27 cellular contexts compared by ENCODE assay signal in the genomic region with DNA sequence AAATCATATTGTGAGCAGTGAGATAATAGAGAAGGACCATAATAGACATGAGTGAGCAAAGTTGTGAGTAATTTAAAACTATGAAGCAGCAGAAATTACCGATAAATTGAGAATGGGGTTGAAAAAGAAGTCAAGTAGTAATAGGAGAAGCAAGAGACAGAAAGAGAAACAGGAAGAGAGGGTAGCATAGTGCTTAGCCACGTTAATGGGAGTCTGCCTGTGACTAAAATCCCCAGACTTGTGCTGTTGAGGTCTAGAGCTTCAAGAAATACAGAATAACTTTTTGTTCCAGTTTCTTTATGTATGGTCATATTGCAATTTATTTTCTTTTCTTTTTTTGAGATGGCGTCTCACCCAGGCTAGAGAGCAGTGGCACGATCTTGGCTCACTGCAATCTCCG.
DNase-seq lines count a peak whose midpoint lies in the region; ATAC-seq, FAIRE-seq and TF ChIP-seq lines count a peak whose summit lies in the region.
"Had no signal": no experiment of that assay in that cellular context is flagged by ENCODE, and none has a peak within 500 bp of the region (broad histone marks: within the 10 kb centered on the region; RNA-seq: fewer than 3 reads in every experiment).

No MANE protein-coding gene starts in this region.

- H3K4me1 ChIP-seq in GM12878 (ENCODE audit: control insufficient read depth, insufficient read depth, low read length) (no peaks in the 10 kb centered on the region), GM23338 (ENCODE audit: insufficient read depth) (no peaks in the 10 kb centered on the region)
- H3K4me1 ChIP-seq: A549; BE2C; BLaER1 treated with 17β-estradiol and CSF1 and Interleukin-3, amounts not matched to agents 10 nM and 100 nM had no signal

- RAD21 ChIA-PET in GM12878 (lab: Charles Lee; ENCODE audit: unreplicated experiment), result no interaction called here

- no peaks in the 10 kb centered on the region for H4K20me1 ChIP-seq in GM12878 (ENCODE audit: control insufficient read depth, insufficient read depth)
- H4K20me1 ChIP-seq in GM23338 (replicated peaks; ENCODE audit: insufficient read depth), result no peaks in the 10 kb centered on the region
- H4K20me1 ChIP-seq: BLaER1 treated with 17β-estradiol and CSF1 and Interleukin-3, amounts not matched to agents 10 nM and 100 nM had no signal

- H3K9me2 ChIP-seq in GM23338 (ENCODE audit: insufficient read depth), result peaks cover 7% of the 10 kb centered on the region; the same call in 1 of the 2 replicates

- H3K36me3 ChIP-seq in GM12878 (ENCODE audit: control insufficient read depth in 2 of 2, insufficient read depth in 2 of 2, low read length in 1 of 2) (no peaks in the 10 kb centered on the region), GM23338 (ENCODE audit: insufficient read depth) (no peaks in the 10 kb centered on the region)
- H3K36me3 ChIP-seq: BE2C; BLaER1 treated with 17β-estradiol and CSF1 and Interleukin-3, amounts not matched to agents 10 nM and 100 nM had no signal

- no peaks in the 10 kb centered on the region for H3K9me3 ChIP-seq in GM12878 (replicated peaks; ENCODE audit: control insufficient read depth, insufficient read depth, low read length)
- H3K9me3 ChIP-seq: A549; BE2C; BLaER1 treated with 17β-estradiol and CSF1 and Interleukin-3, amounts not matched to agents 10 nM and 100 nM had no signal

- SMC1A ChIA-PET in GM12878 (lab: Charles Lee; ENCODE audit: uncharacterized antibody, unreplicated experiment), result no interaction called here

- no peaks in the 10 kb centered on the region for H3K36me3 Mint-ChIP-seq in activated naive CD4-positive, alpha-beta T cell treated with anti-CD3 and anti-CD28 coated beads for 36 hours (ENCODE audit: low read depth)
- no peaks in the 10 kb centered on the region for H3K36me3 Mint-ChIP-seq in GM23338 (ENCODE audit: low read depth)
- H3K36me3 Mint-ChIP-seq: CD14-positive monocyte; CD8-positive, alpha-beta memory T cell had no signal

- no TSS peak for BruUV-seq in GM12878 (replicated peaks; lab: Mats Ljungman, UMichigan)

- in situ Hi-C loops in GM12878 (cut with MboI), result no loop called here

- FAIRE-seq in GM12878 (lab: Jason Lieb, UNC), result no peak
- FAIRE-seq: A549, D721Med, GM12891, GM18507, GM19239, H1 had no signal

- TF ChIP-seq CTCF in GM12878 (IDR thresholded peaks at IDR 0.05 in 2 of 3, conservative IDR thresholded peaks at IDR 0.05 in 1 of 3; ENCODE audit: control insufficient read depth in 2 of 3, extremely low read depth in 1 of 3, insufficient read depth in 1 of 3, low read depth in 3 of 3, low read length in 3 of 3) (no peak), GM23338 (conservative IDR thresholded peaks at IDR 0.05; ENCODE audit: low read depth in 2 of 2) (no peak)

- ATAC-seq in GM18868 (IDR thresholded peaks at IDR 0.05; ENCODE audit: unreplicated experiment) (peak; percentile 46), GM21723 (IDR thresholded peaks at IDR 0.05; ENCODE audit: unreplicated experiment) (peak; percentile 60), HG02885 (IDR thresholded peaks at IDR 0.05; ENCODE audit: poor library complexity, unreplicated experiment) (peak; percentile 55), GM12878 (peak; percentile 71), GM23338 (no peak)
- ATAC-seq: A549 had no signal

- H3K9me3 Mint-ChIP-seq in activated naive CD4-positive, alpha-beta T cell treated with anti-CD3 and anti-CD28 coated beads for 36 hours, result no peaks in the 10 kb centered on the region
- H3K9me3 Mint-ChIP-seq in GM23338, result no peaks in the 10 kb centered on the region
- H3K9me3 Mint-ChIP-seq: CD4-positive, alpha-beta T cell had no signal

- H3K79me2 ChIP-seq in GM12878 (ENCODE audit: control insufficient read depth, insufficient read depth, low read length), result no peaks in the 10 kb centered on the region
- H3K79me2 ChIP-seq in GM23338 (replicated peaks; ENCODE audit: insufficient read depth), result no peaks in the 10 kb centered on the region

- H3K4me2 ChIP-seq in GM12878 (ENCODE audit: control insufficient read depth, insufficient read depth), result no peak overlapping the region
- H3K4me2 ChIP-seq in GM23338, result no peak overlapping the region
- H3K4me2 ChIP-seq: A549; BLaER1 treated with 17β-estradiol and CSF1 and Interleukin-3, amounts not matched to agents 10 nM and 100 nM had no signal

- 26% methylated on average over 5 of the region's 5 CpGs for WGBS in GM12878 (ENCODE audit: insufficient coverage, insufficient replicate concordance, low lambda C conversion rate, missing lambda C conversion rate)

- no peak overlapping the region for H3K4me3 Mint-ChIP-seq in activated naive CD4-positive, alpha-beta T cell treated with anti-CD3 and anti-CD28 coated beads for 36 hours
- H3K4me3 Mint-ChIP-seq in GM23338, result no peak overlapping the region
- H3K4me3 Mint-ChIP-seq: CD14-positive monocyte; CD4-positive, alpha-beta T cell; CD8-positive, alpha-beta memory T cell had no signal

- no peaks in the 10 kb centered on the region for H3K4me1 Mint-ChIP-seq in activated naive CD4-positive, alpha-beta T cell treated with anti-CD3 and anti-CD28 coated beads for 36 hours (ENCODE audit: low read depth)
- H3K4me1 Mint-ChIP-seq in GM23338, result peaks cover 16% of the 10 kb centered on the region
- H3K4me1 Mint-ChIP-seq: CD14-positive monocyte; CD8-positive, alpha-beta memory T cell had no signal

- no peak overlapping the region for H3K9ac ChIP-seq in GM12878 (ENCODE audit: control insufficient read depth, insufficient read depth, low read length)
- H3K9ac ChIP-seq: BLaER1 treated with 17β-estradiol and CSF1 and Interleukin-3, amounts not matched to agents 10 nM and 100 nM had no signal

- TF ChIP-seq POLR2A in GM12878 (IDR thresholded peaks at IDR 0.05; ENCODE audit: low read depth, low read length), result no peak

- H2AFZ ChIP-seq in GM12878 (ENCODE audit: control insufficient read depth, low read depth, low read length), result no peak overlapping the region
- no peak overlapping the region for H2AFZ ChIP-seq in GM23338

- CTCF ChIA-PET in GM12878 (lab: Yijun Ruan, JAX), result no interaction called here
- CTCF ChIA-PET in activated naive CD4-positive, alpha-beta T cell treated with anti-CD3 and anti-CD28 coated beads for 36 hours (lab: Charles Lee), result no interaction called here

- no peak overlapping the region for H3K27ac ChIP-seq in GM12878 (ENCODE audit: control insufficient read depth, insufficient read depth)
- no peak overlapping the region for H3K27ac ChIP-seq in GM23338 (ENCODE audit: low read depth)
- H3K27ac ChIP-seq: A549; BLaER1 treated with 17β-estradiol and CSF1 and Interleukin-3, amounts not matched to agents 10 nM and 100 nM had no signal

- no peak for DNase-seq in GM12878 (ENCODE audit: low read depth, low spot score)
- DNase-seq in activated naive CD4-positive, alpha-beta T cell treated with anti-CD3 and anti-CD28 coated beads for 36 hours, result no peak
- no peak for DNase-seq in activated effector memory CD4-positive, alpha-beta T cell treated with anti-CD3 and anti-CD28 coated beads, Interleukin-2, amount 50 U/mL, for 16 hours
- no peak for DNase-seq in GM23338 (ENCODE audit: low spot score)
- DNase-seq: 8988T; ACHN; AML-193; BE2C; CD4-positive, alpha-beta T cell; CD8-positive, alpha-beta memory T cell; DMS 273 treated with DMSO at 0.1 percent for 48 hours; DMS79; EL; GDM1; H7; HCEC 1CT had no signal

- H3K4me3 ChIP-seq in GM12878 (no peak overlapping the region), GM23338 (no peak overlapping the region)
- H3K4me3 ChIP-seq: A549; BLaER1 treated with 17β-estradiol and CSF1 and Interleukin-3, amounts not matched to agents 10 nM and 100 nM had no signal

- no peak for TF ChIP-seq RAD21 in GM12878 (IDR thresholded peaks at IDR 0.05; ENCODE audit: insufficient read depth, low read depth, low read length)

- H3K27me3 Mint-ChIP-seq in activated naive CD4-positive, alpha-beta T cell treated with anti-CD3 and anti-CD28 coated beads for 36 hours (ENCODE audit: low read depth), result no peaks in the 10 kb centered on the region
- peaks cover 2% of the 10 kb centered on the region for H3K27me3 Mint-ChIP-seq in GM23338 (ENCODE audit: insufficient read depth, low read depth, poor library complexity)
- H3K27me3 Mint-ChIP-seq: CD4-positive, alpha-beta T cell; CD8-positive, alpha-beta memory T cell had no signal

- no peaks in the 10 kb centered on the region for H3F3A ChIP-seq in GM23338 (replicated peaks; ENCODE audit: low read depth)

- no peak overlapping the region for H3K27ac Mint-ChIP-seq in activated naive CD4-positive, alpha-beta T cell treated with anti-CD3 and anti-CD28 coated beads for 36 hours
- no peak overlapping the region for H3K27ac Mint-ChIP-seq in GM23338
- H3K27ac Mint-ChIP-seq: CD14-positive monocyte; CD4-positive, alpha-beta T cell; CD8-positive, alpha-beta memory T cell had no signal

- intact Hi-C loops in GM12878 (cut with micrococcal nuclease; ENCODE audit: unreplicated experiment), result no loop called here
- intact Hi-C loops in activated naive CD4-positive, alpha-beta T cell treated with anti-CD3 and anti-CD28 coated beads for 36 hours (cut with micrococcal nuclease), result no loop called here

- H3K27me3 ChIP-seq in GM12878 (replicated peaks in 1 of 2; ENCODE audit: control insufficient read depth in 2 of 2, insufficient read depth in 2 of 2, low read length in 1 of 2) (no peaks in the 10 kb centered on the region), GM23338 (ENCODE audit: insufficient read depth) (no peaks in the 10 kb centered on the region)
- H3K27me3 ChIP-seq: BE2C; BLaER1 treated with 17β-estradiol and CSF1 and Interleukin-3, amounts not matched to agents 10 nM and 100 nM had no signal

- no peak for TF ChIP-seq EP300 in GM12878 (IDR thresholded peaks at IDR 0.05; ENCODE audit: borderline replicate concordance in 1 of 2, control insufficient read depth in 1 of 2, low read depth in 2 of 2, low read length in 2 of 2)

- POLR2A ChIA-PET in GM12878 (lab: Charles Lee), result no interaction called here

TF ChIP-seq in GM12878, 131 proteins besides CTCF, POLR2A, EP300 and RAD21 (continues in another document):
- TF ChIP-seq SMAD1 (IDR thresholded peaks at IDR 0.05; ENCODE audit: low read depth, partially characterized antibody) (no peak), CREB1 (IDR thresholded peaks at IDR 0.05; ENCODE audit: low read depth) (no peak), RUNX3 (IDR thresholded peaks at IDR 0.05; ENCODE audit: low read length) (no peak), EGR1 (IDR thresholded peaks at IDR 0.05; ENCODE audit: borderline replicate concordance in 1 of 2, low read depth in 2 of 2, low read length in 2 of 2) (no peak), SMC3 (IDR thresholded peaks at IDR 0.05; ENCODE audit: borderline replicate concordance, low read length) (no peak), ZNF24 (IDR thresholded peaks at IDR 0.05) (no peak)

TF ChIP-seq in GM23338, 12 proteins besides CTCF, POLR2A, EP300 and RAD21 (continues in another document):
- no peak for TF ChIP-seq ZNF331 (CRISPR knock-in tag; IDR thresholded peaks at IDR 0.05; ENCODE audit: low read depth)
